Comparison of ENCODE assay signal across 8 cellular contexts in genomic region chr4:169410839-169411770, GRCh38.
DNase-seq lines count a peak whose midpoint lies in the region; ATAC-seq, FAIRE-seq and TF ChIP-seq lines count a peak whose summit lies in the region.

No MANE protein-coding gene starts in this region.

- H3K27me3 ChIP-seq in ovary = no peaks in the 10 kb centered on the region

- peak; percentile 100 for FAIRE-seq in GM12891 (lab: Jason Lieb, UNC)

- H3K4me3 Mint-ChIP-seq in activated CD4-positive, alpha-beta T cell treated with anti-CD3 and anti-CD28 coated beads for 36 hours = peak overlapping the region; percentile 1

- no peak for TF ChIP-seq CTCF in ovary (IDR thresholded peaks at IDR 0.05)

- peak; percentile 65 for TF ChIP-seq POLR2A in GM12891 (IDR thresholded peaks at IDR 0.05; ENCODE audit: low read depth, low read length)
- TF ChIP-seq POLR2A in ovary (IDR thresholded peaks at IDR 0.05) = no peak

- POLR2A ChIA-PET in activated CD4-positive, alpha-beta T cell treated with anti-CD3 and anti-CD28 coated beads for 36 hours (lab: Charles Lee) = no interaction called here

- CTCF ChIA-PET in activated CD4-positive, alpha-beta T cell treated with anti-CD3 and anti-CD28 coated beads for 36 hours (lab: Charles Lee) = interaction anchor here (0.6 to 1.3 kb wide), 5 partner anchors 31 to 488 kb away, joined by 3 to 5 read pairs (median 3); no protein-coding TSS in a partner anchor

- DNase-seq in GM12891 (ENCODE audit: insufficient read length, low spot score) (peak; percentile 13), HK-2 (ENCODE audit: unreplicated experiment) (peak; percentile 5), epithelial cell of prostate (ENCODE audit: low read depth, low spot score) (no peak), NCI-H1105 treated with DMSO at 0.1 percent for 48 hours (lab: John Stamatoyannopoulos, UW) (no peak), ovary (no peak)
- DNase-seq in activated CD4-positive, alpha-beta T cell treated with anti-CD3 and anti-CD28 coated beads for 36 hours = peak; percentile 74
- DNase-seq in stimulated activated CD4-positive, alpha-beta T cell treated with anti-CD3 and anti-CD28 coated beads, Interleukin-15, amount 100 ng/mL, for 48 hours (ENCODE audit: low read depth in 2 of 2) = peak; percentile 19 to 30

- TF ChIP-seq EP300 in ovary (IDR thresholded peaks at IDR 0.05) = no peak

- WGBS in ovary, 3 donors = 77 to 83% (median 82%) methylated on average over 12 of the region's 12 CpGs

- H3K27me3 Mint-ChIP-seq in activated CD4-positive, alpha-beta T cell treated with anti-CD3 and anti-CD28 coated beads for 36 hours = no peaks in the 10 kb centered on the region

- intact Hi-C loops in activated CD4-positive, alpha-beta T cell treated with anti-CD3 and anti-CD28 coated beads for 36 hours (cut with DNase I, micrococcal nuclease) = loop anchor here in 1 of 2 experiments (5.0 kb wide), 1 partner anchor 139 kb away; the partner anchor contains the start of gene SH3RF1
- intact Hi-C loops in ovary (cut with DNase I) = no loop called here

- H3K36me3 Mint-ChIP-seq in activated CD4-positive, alpha-beta T cell treated with anti-CD3 and anti-CD28 coated beads for 36 hours (ENCODE audit: low read depth) = no peaks in the 10 kb centered on the region

- peak overlapping the region; percentile 83 for H3K27ac Mint-ChIP-seq in activated CD4-positive, alpha-beta T cell treated with anti-CD3 and anti-CD28 coated beads for 36 hours

- H3K27ac ChIP-seq in epithelial cell of prostate (peak overlapping the region; percentile 27), ovary (no peak overlapping the region)

- H3K9me3 Mint-ChIP-seq in activated CD4-positive, alpha-beta T cell treated with anti-CD3 and anti-CD28 coated beads for 36 hours (ENCODE audit: low read depth) = no peaks in the 10 kb centered on the region

- peaks cover 30% of the 10 kb centered on the region for H3K4me1 Mint-ChIP-seq in activated CD4-positive, alpha-beta T cell treated with anti-CD3 and anti-CD28 coated beads for 36 hours

- peaks cover 4% of the 10 kb centered on the region for H3K4me1 ChIP-seq in ovary (ENCODE audit: insufficient read depth)

- H3K36me3 ChIP-seq in ovary = no peaks in the 10 kb centered on the region

- ATAC-seq in GM21515 (IDR thresholded peaks at IDR 0.05; ENCODE audit: unreplicated experiment) = peak; percentile 99
- ATAC-seq in activated CD4-positive, alpha-beta T cell treated with anti-CD3 and anti-CD28 coated beads for 36 hours = peak; percentile 99

- no peaks in the 10 kb centered on the region for H3K9me3 ChIP-seq in ovary

- H3K4me3 ChIP-seq in ovary = no peak overlapping the region

TF ChIP-seq in GM12891, 5 proteins besides CTCF, POLR2A, EP300 and RAD21:
- TF ChIP-seq POLR2AphosphoS5 (IDR thresholded peaks at IDR 0.05; ENCODE audit: low read depth, low read length) (0 out of 2 replicates have a peak, but pooled peaks have one; percentile 61), POU2F2 (IDR thresholded peaks at IDR 0.05; ENCODE audit: low read depth, low read length) (peak; percentile 81), SPI1 (IDR thresholded peaks at IDR 0.05; ENCODE audit: low read depth, low read length) (peak; percentile 55), TAF1 (IDR thresholded peaks at IDR 0.05; ENCODE audit: low read depth, low read length) (peak; percentile 35; the same call in 1 of the 2 replicates), PAX5 (IDR thresholded peaks at IDR 0.05; ENCODE audit: insufficient read depth, low read length, severe bottlenecking) (peak; percentile 40)

Comparison
In these comparisons a context has a peak if more than half of its experiments do, and no peak if none do; other contexts are left out.
1. DNase-seq: peak in GM12891 (single experiment), HK-2 (single experiment), activated CD4-positive, alpha-beta T cell treated with anti-CD3 and anti-CD28 coated beads for 36 hours (single experiment) and stimulated activated CD4-positive, alpha-beta T cell treated with anti-CD3 and anti-CD28 coated beads, Interleukin-15, amount 100 ng/mL, for 48 hours (2 of 2); none in epithelial cell of prostate (single experiment), NCI-H1105 treated with DMSO at 0.1 percent for 48 hours (single experiment) and ovary (0 of 5).